Comparison of ENCODE assay signal across 8 cellular contexts in genomic region chr3:9552252-9552999, GRCh38. TPM values are rescaled to one million over a fixed set of nuclear protein-coding genes. Genes with fewer than 3 reads are reported as not detected.
DNase-seq lines count a peak whose midpoint lies in the region; ATAC-seq, FAIRE-seq and TF ChIP-seq lines count a peak whose summit lies in the region.

No MANE protein-coding gene starts in this region.

- peaks cover 2% of the 10 kb centered on the region for H3K4me1 Mint-ChIP-seq in activated T-cell treated with anti-CD3 and anti-CD28 coated beads, Interleukin-2, amount 50 U/mL, for 4 hours (ENCODE audit: low read depth)

- DNase-seq in A673 (ENCODE audit: low spot score) (peak; percentile 48), heart right ventricle (peak; percentile 23 to 29), small intestine (peak; percentile 26), NCI-H1436 (lab: John Stamatoyannopoulos, UW) (no peak)
- peak; percentile 9 for DNase-seq in activated T-cell treated with anti-CD3 and anti-CD28 coated beads, Interleukin-2, amount 50 U/mL, for 4 hours

- intact Hi-C loops in A673 (cut with micrococcal nuclease; ENCODE audit: unreplicated experiment): no loop called here
- intact Hi-C loops in heart right ventricle (cut with DNase I): no loop called here

- H3K27ac ChIP-seq in A673 (ENCODE audit: low read depth, low read length, poor library complexity, severe bottlenecking) (no peak overlapping the region), HUES48 (ENCODE audit: low read depth, low read length) (no peak overlapping the region), heart right ventricle (no peak overlapping the region), small intestine (ENCODE audit: low read depth in 1 of 2, low read length in 1 of 2) (no peak overlapping the region)

- H3K27me3 ChIP-seq in A673 (replicated peaks; ENCODE audit: insufficient read depth, low read depth, low read length, poor library complexity) (peaks cover 77% of the 10 kb centered on the region), HUES48 (ENCODE audit: control insufficient read depth, insufficient read depth, low read length) (no peaks in the 10 kb centered on the region), heart right ventricle (peaks cover 7 to 77% (median 58%) of the 10 kb centered on the region in 7 donors), small intestine (ENCODE audit: control insufficient read depth in 2 of 2, insufficient read depth in 2 of 2, low read length in 2 of 2) (peaks cover 5 to 21% of the 10 kb centered on the region in 2 donors)

- H3K9me3 ChIP-seq in A673 (ENCODE audit: low read depth, low read length, poor library complexity, severe bottlenecking): no peaks in the 10 kb centered on the region
- H3K9me3 ChIP-seq in HUES48 (ENCODE audit: control insufficient read depth, insufficient read depth, low read length): no peaks in the 10 kb centered on the region
- peaks cover 0 to 2% (median 0%) of the 10 kb centered on the region in 11 donors for H3K9me3 ChIP-seq in heart right ventricle
- H3K9me3 ChIP-seq in small intestine (ENCODE audit: control insufficient read depth, low read depth): no peaks in the 10 kb centered on the region

- H3K4me1 ChIP-seq in A673 (ENCODE audit: insufficient read depth, low read length, poor library complexity, severe bottlenecking) (no peaks in the 10 kb centered on the region), HUES48 (ENCODE audit: control insufficient read depth, insufficient read depth, low read length) (peaks cover 23% of the 10 kb centered on the region), heart right ventricle (no peaks in the 10 kb centered on the region), small intestine (ENCODE audit: control insufficient read depth in 2 of 2, insufficient read depth in 1 of 2, low read depth in 1 of 2, low read length in 1 of 2) (no peaks in the 10 kb centered on the region)

- POLR2A ChIA-PET in A673 (lab: Charles Lee; ENCODE audit: low non-redundant PET): no interaction called here

- H3K36me3 Mint-ChIP-seq in activated T-cell treated with anti-CD3 and anti-CD28 coated beads, Interleukin-2, amount 50 U/mL, for 4 hours (ENCODE audit: insufficient read depth): no peaks in the 10 kb centered on the region

- CTCF ChIA-PET in A673 (lab: Charles Lee): no interaction called here

- WGBS in heart right ventricle, 2 donors: 2 to 4% methylated on average over 57 of the region's 57 CpGs
- WGBS in small intestine, 3 donors: 7 to 24% (median 17%) methylated on average over 48 to 57 of the region's 57 CpGs

- H3K9me3 Mint-ChIP-seq in activated T-cell treated with anti-CD3 and anti-CD28 coated beads, Interleukin-2, amount 50 U/mL, for 4 hours: no peaks in the 10 kb centered on the region

- BruUV-seq in A673 (replicated peaks; lab: Mats Ljungman, UMichigan): no TSS peak

- H3K4me3 Mint-ChIP-seq in activated T-cell treated with anti-CD3 and anti-CD28 coated beads, Interleukin-2, amount 50 U/mL, for 4 hours: no peak overlapping the region

- H3K4me3 ChIP-seq in A673 (ENCODE audit: low read depth, low read length, poor library complexity, severe bottlenecking): no peak overlapping the region
- peak overlapping the region; percentile 71 for H3K4me3 ChIP-seq in HUES48 (ENCODE audit: low read depth, low read length)
- H3K4me3 ChIP-seq in heart right ventricle: no peak overlapping the region
- no peak overlapping the region for H3K4me3 ChIP-seq in small intestine (ENCODE audit: low read depth in 1 of 2, low read length in 2 of 2)

- FAIRE-seq in small intestine (lab: Jason Lieb, UNC): no peak

- peak in 1 of 2 donors; percentile 54 for ATAC-seq in activated T-cell treated with anti-CD3 and anti-CD28 coated beads, Interleukin-2, amount 50 U/mL, for 4 hours
- peak in 1 of 8 donors; percentile 15 for ATAC-seq in heart right ventricle
- no peak for ATAC-seq in GM18868 (IDR thresholded peaks at IDR 0.05; ENCODE audit: unreplicated experiment)
- no peak for ATAC-seq in HG03039 (IDR thresholded peaks at IDR 0.05; ENCODE audit: unreplicated experiment)

- H3K9ac ChIP-seq in HUES48 (ENCODE audit: low read depth, low read length): no peak overlapping the region

- no peak for TF ChIP-seq CTCF in A673 (conservative IDR thresholded peaks at IDR 0.05; ENCODE audit: low read depth, low read length)
- no peak for TF ChIP-seq CTCF in heart right ventricle (IDR thresholded peaks at IDR 0.05)

- peaks cover 73% of the 10 kb centered on the region for H3K27me3 Mint-ChIP-seq in activated T-cell treated with anti-CD3 and anti-CD28 coated beads, Interleukin-2, amount 50 U/mL, for 4 hours (ENCODE audit: low read depth)

- H3K36me3 ChIP-seq in A673 (ENCODE audit: insufficient read depth, low read length, poor library complexity, severe bottlenecking) (no peaks in the 10 kb centered on the region), HUES48 (ENCODE audit: control insufficient read depth, insufficient read depth, low read length) (peaks cover 11% of the 10 kb centered on the region), heart right ventricle (no peaks in the 10 kb centered on the region), small intestine (ENCODE audit: control insufficient read depth in 2 of 2, insufficient read depth in 2 of 2, low read length in 2 of 2) (no peaks in the 10 kb centered on the region)

RNA-seq across cellular contexts. Expression of gene LHFPL4, which starts 1.2 kb away (rescaled TPM):
- total RNA-seq in A673 (2021) (not detected in 2 replicates), heart right ventricle (not detected)
- total RNA-seq in activated T-cell treated with anti-CD3 and anti-CD28 coated beads, Interleukin-2, amount 50 U/mL, for 4 hours: not detected
- polyA plus RNA-seq in heart right ventricle (not detected), small intestine (1 to 10 TPM in 1 of 3 donors, under 1 TPM in 1, not detected in 1; 0.22 to 1.2 TPM)
